In the genomic region with DNA sequence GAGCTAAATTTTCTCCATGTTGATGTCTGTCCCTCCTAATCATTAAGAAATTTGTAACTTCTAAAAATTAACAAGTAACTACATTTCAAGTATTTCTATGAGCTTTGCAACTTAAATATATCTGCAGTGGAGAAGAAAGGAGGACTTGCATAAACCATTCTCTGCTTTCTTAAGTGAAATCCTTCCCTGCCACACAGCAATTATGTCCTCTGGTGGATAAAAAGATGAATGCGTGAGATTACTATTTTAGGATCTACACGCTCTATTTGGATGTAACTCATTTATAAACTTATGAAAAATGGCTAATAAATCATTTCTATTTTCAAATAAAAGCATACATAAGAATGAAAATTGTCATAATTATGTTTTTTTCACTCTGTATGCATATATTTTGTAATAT, we compare ENCODE assay signal across 23 cellular contexts.
DNase-seq lines count a peak whose midpoint lies in the region; ATAC-seq, FAIRE-seq and TF ChIP-seq lines count a peak whose summit lies in the region.
"Had no signal": no experiment of that assay in that cellular context is flagged by ENCODE, and none has a peak within 500 bp of the region (broad histone marks: within the 10 kb centered on the region; RNA-seq: fewer than 3 reads in every experiment).

No MANE protein-coding gene starts in this region.

- H3K79me2 ChIP-seq in hepatocyte = no peaks in the 10 kb centered on the region

- no CpG with 5 or more reads among the region's 2 CpGs for WGBS in IMR-90 (ENCODE audit: extremely low coverage in 2 of 2, insufficient read length in 1 of 2), 2 experiments
- WGBS in hepatocyte (ENCODE audit: low lambda C conversion rate, missing lambda C conversion rate) = 94% methylated on average over 2 of the region's 2 CpGs
- 82 to 87% (median 86%) methylated on average over 2 of the region's 2 CpGs for WGBS in ovary, 3 donors

- no peak for ATAC-seq in IMR-90 (ENCODE audit: low read depth)
- ATAC-seq: sciatic nerve had no signal

- no peak overlapping the region for H3K56ac ChIP-seq in IMR-90 (ENCODE audit: extremely low read depth, insufficient read depth, low read length)

- H3K14ac ChIP-seq in IMR-90 (replicated peaks; ENCODE audit: low read depth, low read length) = no peak overlapping the region

- H3K4me1 ChIP-seq in IMR-90 (ENCODE audit: control insufficient read depth, insufficient read depth, low read length) (no peaks in the 10 kb centered on the region), hepatocyte (ENCODE audit: insufficient read depth) (no peaks in the 10 kb centered on the region), ovary (ENCODE audit: insufficient read depth) (no peaks in the 10 kb centered on the region)
- H3K4me1 ChIP-seq: BLaER1, testis had no signal

- no peak overlapping the region for H2AK9ac ChIP-seq in IMR-90 (replicated peaks; ENCODE audit: low read depth, low read length, poor library complexity)

- no peak overlapping the region for H3K18ac ChIP-seq in IMR-90 (ENCODE audit: low read depth, low read length)

- in situ Hi-C loops in IMR-90 (cut with MboI; ENCODE audit: low sequenced_read_pairs) = no loop called here

- H3K27me3 ChIP-seq in IMR-90 (ENCODE audit: control insufficient read depth, insufficient read depth, low read length) (no peaks in the 10 kb centered on the region), bronchial epithelial cell (ENCODE audit: control insufficient read depth, insufficient read depth, low read length) (no peaks in the 10 kb centered on the region), hepatocyte (no peaks in the 10 kb centered on the region), ovary (no peaks in the 10 kb centered on the region)
- H3K27me3 ChIP-seq: BLaER1, testis had no signal

- no peaks in the 10 kb centered on the region for H3K79me1 ChIP-seq in IMR-90 (ENCODE audit: low read depth in 1 of 2, low read length in 2 of 2)

- CTCF ChIA-PET in IMR-90 (lab: Yijun Ruan, JAX) = no interaction called here
- CTCF ChIA-PET in activated CD4-positive, alpha-beta memory T cell treated with anti-CD3 and anti-CD28 coated beads, Interleukin-2, amount 10 ng/mL, durations not matched to agents 7 days and 5 days (lab: Charles Lee) = no interaction called here

- no peak overlapping the region for H4K5ac ChIP-seq in IMR-90 (ENCODE audit: low read depth, low read length)

- H3K4ac ChIP-seq in IMR-90 (ENCODE audit: low read depth, low read length) = no peak overlapping the region

- H3K27ac ChIP-seq in IMR-90 (ENCODE audit: insufficient read depth, low read length) = no peak overlapping the region
- no peak overlapping the region for H3K27ac ChIP-seq in hepatocyte
- no peak overlapping the region for H3K27ac ChIP-seq in ovary
- H3K27ac ChIP-seq: BLaER1, testis had no signal

- H3K4me3 ChIP-seq in IMR-90 (ENCODE audit: insufficient read depth, low read depth, low read length) = no peak overlapping the region
- no peak overlapping the region for H3K4me3 ChIP-seq in bronchial epithelial cell (ENCODE audit: low read depth, low read length)
- H3K4me3 ChIP-seq in hepatocyte = no peak overlapping the region
- no peak overlapping the region for H3K4me3 ChIP-seq in ovary
- H3K4me3 ChIP-seq: BLaER1, testis had no signal

- no peak overlapping the region for H2BK20ac ChIP-seq in IMR-90 (ENCODE audit: low read depth, low read length)

- H2BK5ac ChIP-seq in IMR-90 (ENCODE audit: low read depth, low read length, poor library complexity, severe bottlenecking) = no peak overlapping the region

- H3K9me3 Mint-ChIP-seq in activated CD4-positive, alpha-beta memory T cell treated with anti-CD3 and anti-CD28 coated beads, Interleukin-2, amount 10 ng/mL, durations not matched to agents 7 days and 5 days = peaks cover 17% of the 10 kb centered on the region

- peak; percentile 33; the same call in 1 of the 2 replicates for TF ChIP-seq RAD21 in IMR-90 (IDR thresholded peaks at IDR 0.05; ENCODE audit: low read length)

- DNase-seq in COR-L47 (lab: John Stamatoyannopoulos, UW) (peak; percentile 29), IMR-90 (peak; percentile 19), bronchial epithelial cell (ENCODE audit: low read depth) (peak; percentile 18), hepatocyte (ENCODE audit: low spot score) (no peak), ovary (no peak), NCI-H2196 (lab: John Stamatoyannopoulos, UW; ENCODE audit: unreplicated experiment) (no peak)
- no peak for DNase-seq in activated CD4-positive, alpha-beta memory T cell treated with anti-CD3 and anti-CD28 coated beads, Interleukin-2, amount 10 ng/mL, durations not matched to agents 7 days and 5 days
- DNase-seq in activated CD4-positive, alpha-beta T cell treated with anti-CD3 and anti-CD28 coated beads, Interleukin-2, amount 50 U/mL, for 48 hours = no peak
- DNase-seq: activated CD4-positive, alpha-beta T cell treated with anti-CD3 and anti-CD28 coated beads for 48 hours; activated naive CD4-positive, alpha-beta T cell treated with anti-CD3 and anti-CD28 coated beads, Interleukin-2, amount 10 ng/mL, durations not matched to agents 7 days and 5 days; activated T-cell treated with anti-CD3 and anti-CD28 coated beads for 4 hours; effector CD8-positive, alpha-beta T cell; H9; immature natural killer cell; NCI-H2107; nephron progenitor cell; Right ventricle myocardium superior; stimulated activated CD4-positive, alpha-beta T cell treated with anti-CD3 and anti-CD28 coated beads, Interleukin-4, amount 100 ng/mL, for 4 hours; testis had no signal

- H3K23ac ChIP-seq in IMR-90 (ENCODE audit: low read depth, low read length) = no peak overlapping the region

- POLR2A ChIA-PET in IMR-90 (lab: Charles Lee; ENCODE audit: unreplicated experiment) = no interaction called here
- POLR2A ChIA-PET in activated CD4-positive, alpha-beta memory T cell treated with anti-CD3 and anti-CD28 coated beads, Interleukin-2, amount 10 ng/mL, durations not matched to agents 7 days and 5 days (lab: Charles Lee) = no interaction called here

- H2BK120ac ChIP-seq in IMR-90 (ENCODE audit: low read depth, low read length) = no peak overlapping the region

- TF ChIP-seq EP300 in ovary (IDR thresholded peaks at IDR 0.05) = no peak

- no peaks in the 10 kb centered on the region for H3K36me3 Mint-ChIP-seq in activated CD4-positive, alpha-beta memory T cell treated with anti-CD3 and anti-CD28 coated beads, Interleukin-2, amount 10 ng/mL, durations not matched to agents 7 days and 5 days (ENCODE audit: low read depth)
- H3K36me3 Mint-ChIP-seq: activated naive CD4-positive, alpha-beta T cell treated with anti-CD3 and anti-CD28 coated beads, Interleukin-2, amount 10 ng/mL, durations not matched to agents 7 days and 5 days; brain; immature natural killer cell had no signal

- H2BK15ac ChIP-seq in IMR-90 (ENCODE audit: low read depth, low read length) = no peak overlapping the region

- H3K9me3 ChIP-seq in IMR-90 (ENCODE audit: control insufficient read depth, insufficient read depth, low read length) (no peaks in the 10 kb centered on the region), hepatocyte (ENCODE audit: low read depth) (peaks cover 5% of the 10 kb centered on the region), ovary (no peaks in the 10 kb centered on the region)
- H3K9me3 ChIP-seq: BLaER1, testis had no signal

- no peak overlapping the region for H3K9ac ChIP-seq in IMR-90 (ENCODE audit: low read depth, low read length)
- H3K9ac ChIP-seq: BLaER1 had no signal

- no peaks in the 10 kb centered on the region for H3K4me1 Mint-ChIP-seq in activated CD4-positive, alpha-beta memory T cell treated with anti-CD3 and anti-CD28 coated beads, Interleukin-2, amount 10 ng/mL, durations not matched to agents 7 days and 5 days
- H3K4me1 Mint-ChIP-seq: activated naive CD4-positive, alpha-beta T cell treated with anti-CD3 and anti-CD28 coated beads, Interleukin-2, amount 10 ng/mL, durations not matched to agents 7 days and 5 days; brain; H9; immature natural killer cell; nephron progenitor cell had no signal

- intact Hi-C loops in IMR-90 (cut with micrococcal nuclease) = no loop called here
- intact Hi-C loops in ovary (cut with DNase I) = no loop called here

- H3K9me2 ChIP-seq in hepatocyte (replicated peaks; ENCODE audit: insufficient read depth) = no peaks in the 10 kb centered on the region

- no TSS peak for BruUV-seq in IMR-90 (replicated peaks; lab: Mats Ljungman, UMichigan)

- TF ChIP-seq POLR2A in IMR-90 (IDR thresholded peaks at IDR 0.05; ENCODE audit: low read depth, low read length) = no peak
- no peak for TF ChIP-seq POLR2A in ovary (IDR thresholded peaks at IDR 0.05)

- FAIRE-seq in bronchial epithelial cell (lab: Jason Lieb, UNC) = no peak
- FAIRE-seq: HTR-8/SVneo had no signal

- no peak overlapping the region for H3K4me3 Mint-ChIP-seq in activated CD4-positive, alpha-beta memory T cell treated with anti-CD3 and anti-CD28 coated beads, Interleukin-2, amount 10 ng/mL, durations not matched to agents 7 days and 5 days
- H3K4me3 Mint-ChIP-seq: activated naive CD4-positive, alpha-beta T cell treated with anti-CD3 and anti-CD28 coated beads, Interleukin-2, amount 10 ng/mL, durations not matched to agents 7 days and 5 days; brain; H9; immature natural killer cell; nephron progenitor cell had no signal

- no peaks in the 10 kb centered on the region for H4K20me1 ChIP-seq in IMR-90 (ENCODE audit: insufficient read depth, low read length)
- H4K20me1 ChIP-seq in hepatocyte (ENCODE audit: insufficient read depth, poor library complexity, severe bottlenecking) = no peaks in the 10 kb centered on the region
- H4K20me1 ChIP-seq: BLaER1 had no signal

- no peak overlapping the region for H4K91ac ChIP-seq in IMR-90 (ENCODE audit: insufficient read depth, low read depth, low read length)

- H4K8ac ChIP-seq in IMR-90 (ENCODE audit: low read depth in 2 of 2, low read length in 2 of 2) = no peak overlapping the region

- TF ChIP-seq CTCF in IMR-90 (conservative IDR thresholded peaks at IDR 0.05; ENCODE audit: low read depth, low read length) (peak; percentile 28), bronchial epithelial cell (IDR thresholded peaks at IDR 0.05; ENCODE audit: insufficient read depth, low read length, severe bottlenecking) (no peak), hepatocyte (IDR thresholded peaks at IDR 0.05; ENCODE audit: poor library complexity) (peak; percentile 12), ovary (IDR thresholded peaks at IDR 0.05) (no peak)

- H3K36me3 ChIP-seq in IMR-90 (ENCODE audit: control insufficient read depth, insufficient read depth, low read length) (no peaks in the 10 kb centered on the region), bronchial epithelial cell (ENCODE audit: control insufficient read depth, insufficient read depth, low read length) (no peaks in the 10 kb centered on the region), hepatocyte (replicated peaks; ENCODE audit: insufficient read depth, low read depth) (no peaks in the 10 kb centered on the region), ovary (no peaks in the 10 kb centered on the region)
- H3K36me3 ChIP-seq: BLaER1 had no signal

- H3K4me2 ChIP-seq in IMR-90 (ENCODE audit: low read depth, low read length) (no peak overlapping the region), hepatocyte (no peak overlapping the region)
- H3K4me2 ChIP-seq: BLaER1 had no signal

- no peaks in the 10 kb centered on the region for H3K27me3 Mint-ChIP-seq in activated CD4-positive, alpha-beta memory T cell treated with anti-CD3 and anti-CD28 coated beads, Interleukin-2, amount 10 ng/mL, durations not matched to agents 7 days and 5 days
- H3K27me3 Mint-ChIP-seq: activated naive CD4-positive, alpha-beta T cell treated with anti-CD3 and anti-CD28 coated beads, Interleukin-2, amount 10 ng/mL, durations not matched to agents 7 days and 5 days; brain had no signal

- no peak overlapping the region for H3K27ac Mint-ChIP-seq in activated CD4-positive, alpha-beta memory T cell treated with anti-CD3 and anti-CD28 coated beads, Interleukin-2, amount 10 ng/mL, durations not matched to agents 7 days and 5 days
- H3K27ac Mint-ChIP-seq: activated naive CD4-positive, alpha-beta T cell treated with anti-CD3 and anti-CD28 coated beads, Interleukin-2, amount 10 ng/mL, durations not matched to agents 7 days and 5 days; brain; H9; immature natural killer cell; nephron progenitor cell had no signal

- no peaks in the 10 kb centered on the region for H3K9me1 ChIP-seq in IMR-90 (ENCODE audit: insufficient read depth, low read length)

- dilution Hi-C loops in IMR-90 (cut with HindIII; ENCODE audit: low sequenced_read_pairs, unreplicated experiment) = no loop called here

- H2AK5ac ChIP-seq in IMR-90 (ENCODE audit: low read depth, low read length) = no peak overlapping the region

- no peak overlapping the region for H2AFZ ChIP-seq in IMR-90 (replicated peaks; ENCODE audit: low read length, poor library complexity)
- H2AFZ ChIP-seq in hepatocyte = no peak overlapping the region

Comparison
In these comparisons a context has a peak if more than half of its experiments do, and no peak if none do; other contexts are left out.
1. DNase-seq: peak in COR-L47 (single experiment), IMR-90 (single experiment) and bronchial epithelial cell (single experiment); none in hepatocyte (single experiment), activated CD4-positive, alpha-beta memory T cell treated with anti-CD3 and anti-CD28 coated beads, Interleukin-2, amount 10 ng/mL, durations not matched to agents 7 days and 5 days (single experiment), activated CD4-positive, alpha-beta T cell treated with anti-CD3 and anti-CD28 coated beads, Interleukin-2, amount 50 U/mL, for 48 hours (0 of 2), ovary (0 of 5) and NCI-H2196 (single experiment).
2. CTCF ChIP-seq: peak in IMR-90 (single experiment) and hepatocyte (single experiment); none in bronchial epithelial cell (single experiment) and ovary (0 of 3).